10 cellular contexts compared by ENCODE assay signal in genomic region chr7:99834382-99834781, GRCh38. TPM values are rescaled to one million over a fixed set of nuclear protein-coding genes. Genes with fewer than 3 reads are reported as not detected.
"Had no signal": no experiment of that assay in that cellular context is flagged by ENCODE, and none has a peak within 500 bp of the region (broad histone marks: within the 10 kb centered on the region; RNA-seq: fewer than 3 reads in every experiment).

No MANE protein-coding gene starts in this region.

- H3K9me3 Mint-ChIP-seq: GM23338, HFFc6 had no signal

- H3K9me3 ChIP-seq: HAP-1 had no signal

- ATAC-seq: GM23338, HCT116 had no signal

- H3K4me3 ChIP-seq: GM23338, HAP-1 had no signal

- DNase-seq: H7, HFFc6, IMR-90, KBM-7 had no signal

- H3K36me3 ChIP-seq: HAP-1 had no signal

- H3K27ac Mint-ChIP-seq: GM23338, HFFc6 had no signal

- H3K4me2 ChIP-seq: GM23338 had no signal

- H3K4me3 Mint-ChIP-seq: GM23338, HFFc6 had no signal

- H2AFZ ChIP-seq: GM23338 had no signal

- FAIRE-seq: H1, HTR-8/SVneo had no signal

RNA-seq across cellular contexts. Expression of gene CYP3A43, which starts 6.6 kb away (rescaled TPM):
- total RNA-seq: GM23338, H1, H7, HFFc6, HT-29, IMR-90 had no signal
- polyA plus RNA-seq: GM23338, IMR-90 had no signal

RNA-seq across cellular contexts. Expression of gene OR2AE1, which starts 42.5 kb away (rescaled TPM):
- total RNA-seq: GM23338, H1, H7, HFFc6, HT-29 had no signal
- polyA plus RNA-seq: GM23338, H1 had no signal

RNA-seq across cellular contexts. Expression of gene CYP3A4, which starts 50.4 kb away (rescaled TPM):
- total RNA-seq: GM23338, H1, H7, HFFc6, HT-29, IMR-90 had no signal
- polyA plus RNA-seq: GM23338, H1, IMR-90 had no signal
